In genomic region chr9:109012876-109013677, GRCh38 we compare ENCODE assay signal across 8 cellular contexts. TPM values are rescaled to one million over a fixed set of nuclear protein-coding genes. Genes with fewer than 3 reads are reported as not detected.
A peak's percentile ranks its signal among the peaks of the same experiment; 100 is the strongest.
DNase-seq lines count a peak whose midpoint lies in the region; ATAC-seq and TF ChIP-seq lines count a peak whose summit lies in the region.

CTNNAL1 (minus strand) TSS chr9:109013499; CDS start chr9:109013442, 57 bp downstream.

- H3K9me3 ChIP-seq in Peyer's patch (no peaks in the 10 kb centered on the region), subcutaneous abdominal adipose tissue (ENCODE audit: control insufficient read depth in 5 of 5, low read length in 5 of 5) (no peaks in the 10 kb centered on the region)

- H3K27ac ChIP-seq in Peyer's patch, result peak within 1 kb of the TSS; percentile 79 to 90 (median 80)
- H3K27ac ChIP-seq in subcutaneous abdominal adipose tissue (ENCODE audit: low read depth, low read length), result peak within 1 kb of the TSS; percentile 90

- H3K4me1 ChIP-seq in Peyer's patch, result peaks cover 0 to 25% (median 3%) of the 10 kb centered on the region in 4 donors
- H3K4me1 ChIP-seq in subcutaneous abdominal adipose tissue (ENCODE audit: control insufficient read depth in 5 of 5, insufficient read depth in 5 of 5, low read length in 5 of 5), result peaks cover 6 to 40% (median 36%) of the 10 kb centered on the region in 5 donors

- no peak for TF ChIP-seq CTCF in Peyer's patch (IDR thresholded peaks at IDR 0.05)
- no peak for TF ChIP-seq CTCF in fibroblast of the aortic adventitia (IDR thresholded peaks at IDR 0.05; ENCODE audit: insufficient read depth, low read length)
- no peak for TF ChIP-seq CTCF in neural crest cell (conservative IDR thresholded peaks at IDR 0.05)

- H3K36me3 Mint-ChIP-seq in neural crest cell (ENCODE audit: low read depth), result peaks cover 3% of the 10 kb centered on the region

- H3K27ac Mint-ChIP-seq in neural crest cell (ENCODE audit: unreplicated experiment), result peak within 1 kb of the TSS; percentile 96

- ATAC-seq in GM21515 (IDR thresholded peaks at IDR 0.05; ENCODE audit: unreplicated experiment), result peak; percentile 70

- H3K27me3 Mint-ChIP-seq in neural crest cell (ENCODE audit: low read depth), result no peaks in the 10 kb centered on the region

- H3K27me3 ChIP-seq in Peyer's patch (no peaks in the 10 kb centered on the region), subcutaneous abdominal adipose tissue (ENCODE audit: control insufficient read depth in 5 of 5, insufficient read depth in 4 of 5, low read length in 5 of 5) (no peaks in the 10 kb centered on the region)

- TF ChIP-seq POLR2A in Peyer's patch (IDR thresholded peaks at IDR 0.05), result peak; percentile 27 to 65

- DNase-seq in DMS 273 (lab: John Stamatoyannopoulos, UW; ENCODE audit: unreplicated experiment), result peak; percentile 95
- peak; percentile 90 for DNase-seq in HuH-7 (ENCODE audit: low spot score)
- peak; percentile 93 to 97 (median 97) for DNase-seq in Peyer's patch
- DNase-seq in activated T-helper 9 cell treated with anti-CD3 and anti-CD28 coated beads, Interleukin-2, amount 50 U/mL, for 16 hours (ENCODE audit: low read depth), result peak; percentile 80
- DNase-seq in fibroblast of the aortic adventitia (ENCODE audit: low read depth), result peak; percentile 77
- DNase-seq in neural crest cell (ENCODE audit: low read depth, low spot score), result peak; percentile 92

- peak within 1 kb of the TSS; percentile 94 for H3K4me3 Mint-ChIP-seq in neural crest cell

- H3K36me3 ChIP-seq in Peyer's patch (no peaks in the 10 kb centered on the region), subcutaneous abdominal adipose tissue (ENCODE audit: control insufficient read depth in 5 of 5, insufficient read depth in 5 of 5, low read length in 5 of 5) (no peaks in the 10 kb centered on the region)

- peaks cover 46% of the 10 kb centered on the region for H3K4me1 Mint-ChIP-seq in neural crest cell

- H3K9ac ChIP-seq in subcutaneous abdominal adipose tissue (ENCODE audit: low read length in 5 of 5), result peak within 1 kb of the TSS; percentile 57 to 96 (median 92)

- H3K4me3 ChIP-seq in Peyer's patch, result peak within 1 kb of the TSS; percentile 69 to 88 (median 77)
- H3K4me3 ChIP-seq in fibroblast of the aortic adventitia (ENCODE audit: low read depth, low read length), result peak within 1 kb of the TSS; percentile 87
- peak within 1 kb of the TSS; percentile 80 to 87 (median 80) for H3K4me3 ChIP-seq in subcutaneous abdominal adipose tissue (ENCODE audit: low read depth in 1 of 5, low read length in 5 of 5)

- H3K9me3 Mint-ChIP-seq in neural crest cell, result no peaks in the 10 kb centered on the region

RNA-seq across cellular contexts. Expression of gene CTNNAL1, which starts in this region (rescaled TPM):
- 10 to 100 TPM in 1 of 4 donors, 1 to 10 TPM in 3; 4.4 to 40.4 (median 6.2) TPM for total RNA-seq in Peyer's patch
- 89.8 and 106 TPM in 2 replicates for total RNA-seq in fibroblast of the aortic adventitia (ENCODE audit: low replicate concordance)
- 61.9 and 63.6 TPM in 2 replicates for total RNA-seq in neural crest cell

Comparison
In these comparisons a context has a peak if more than half of its experiments do, and no peak if none do; other contexts are left out.
1. Peak in every context shown above with its lines: DNase-seq, ATAC-seq, H3K4me3 ChIP-seq and H3K27ac ChIP-seq.